In genomic region chr3:170690133-170690981, GRCh38 we compare ENCODE assay signal across 1 cellular context.
A peak's percentile ranks its signal among the peaks of the same experiment; 100 is the strongest.
TF ChIP-seq lines count a peak whose summit lies in the region.

No MANE protein-coding gene starts in this region.

TF ChIP-seq in K562, 482 proteins besides CTCF, POLR2A, EP300 and RAD21 (continued from another document and continues in another):
- 0 out of 2 replicates have a peak, but pooled peaks have one; percentile 37 for TF ChIP-seq RREB1 (CRISPR knock-in tag; IDR thresholded peaks at IDR 0.05)
- peak; percentile 65 for TF ChIP-seq MYC (IDR thresholded peaks at IDR 0.05; ENCODE audit: low read depth, low read length)
- TF ChIP-seq MYC (CRISPR knock-in tag; IDR thresholded peaks at IDR 0.05; ENCODE audit: borderline replicate concordance, low read depth): no peak
- TF ChIP-seq CHAMP1 (IDR thresholded peaks at IDR 0.05): 0 out of 2 replicates have a peak, but pooled peaks have one; percentile 54
- 0 out of 2 replicates have a peak, but pooled peaks have one; percentile 19 for TF ChIP-seq EHMT2 (IDR thresholded peaks at IDR 0.05)
- TF ChIP-seq JUNB (CRISPR knock-in tag; conservative IDR thresholded peaks at IDR 0.05): no peak
- no peak for TF ChIP-seq TFAM (CRISPR knock-in tag; conservative IDR thresholded peaks at IDR 0.05)
- TF ChIP-seq E2F6 (IDR thresholded peaks at IDR 0.05; ENCODE audit: borderline replicate concordance in 1 of 2, extremely low read depth in 1 of 2, insufficient read depth in 1 of 2, insufficient read length in 1 of 2, low read depth in 1 of 2, low read length in 1 of 2, poor library complexity in 1 of 2, severe bottlenecking in 1 of 2): no peak
- no peak for TF ChIP-seq POLR2G (IDR thresholded peaks at IDR 0.05; ENCODE audit: low read depth, low read length)
- 0 out of 2 replicates have a peak, but pooled peaks have one; percentile 36 for TF ChIP-seq TOE1 (IDR thresholded peaks at IDR 0.05; ENCODE audit: borderline replicate concordance)
- TF ChIP-seq TOE1 (CRISPR knock-in tag; IDR thresholded peaks at IDR 0.05; ENCODE audit: borderline replicate concordance, low read depth): no peak
- peak; percentile 59 for TF ChIP-seq GABPB1 (CRISPR knock-in tag; IDR thresholded peaks at IDR 0.05)
- TF ChIP-seq ARID2 (IDR thresholded peaks at IDR 0.05): 0 out of 2 replicates have a peak, but pooled peaks have one; percentile 60
- TF ChIP-seq MAZ (CRISPR knock-in tag; conservative IDR thresholded peaks at IDR 0.05 in 1 of 2, IDR thresholded peaks at IDR 0.05 in 1 of 2): peak; percentile 23 to 47; a peak in 1 of 4 replicates
- no peak for TF ChIP-seq IFI16 (CRISPR knock-in tag; IDR thresholded peaks at IDR 0.05)
- TF ChIP-seq ZNF589 (CRISPR knock-in tag; IDR thresholded peaks at IDR 0.05; ENCODE audit: low read depth): 0 out of 2 replicates have a peak, but pooled peaks have one; percentile 47
- no peak for TF ChIP-seq ZNF311 (CRISPR knock-in tag; IDR thresholded peaks at IDR 0.05)
- TF ChIP-seq FUS (optimal IDR thresholded peaks at IDR 0.05; ENCODE audit: low read depth, low read length): no peak
- peak; percentile 63 for TF ChIP-seq SMAD4 (CRISPR knock-in tag; conservative IDR thresholded peaks at IDR 0.05)
- TF ChIP-seq ZNF740 (CRISPR knock-in tag; IDR thresholded peaks at IDR 0.05): no peak
- TF ChIP-seq ZNF740 (tag; IDR thresholded peaks at IDR 0.05): no peak
- no peak for TF ChIP-seq ATF4 (CRISPR knock-in tag; IDR thresholded peaks at IDR 0.05)
- peak; percentile 59; the same call in 1 of the 2 replicates for TF ChIP-seq GABPA (tag; conservative IDR thresholded peaks at IDR 0.05; ENCODE audit: low read depth)
- TF ChIP-seq FOSL1 (tag; conservative IDR thresholded peaks at IDR 0.05): 0 out of 2 replicates have a peak, but pooled peaks have one; percentile 17
- TF ChIP-seq CXXC5 (CRISPR knock-in tag; IDR thresholded peaks at IDR 0.05): peak; percentile 61; the same call in 1 of the 2 replicates
- TF ChIP-seq SPI1 (IDR thresholded peaks at IDR 0.05; ENCODE audit: borderline replicate concordance, low read depth, low read length): 0 out of 2 replicates have a peak, but pooled peaks have one; percentile 51
- peak; percentile 52 for TF ChIP-seq CC2D1A (IDR thresholded peaks at IDR 0.05)
- peak; percentile 59 for TF ChIP-seq HMGN3 (IDR thresholded peaks at IDR 0.05; ENCODE audit: borderline replicate concordance, extremely low read depth, insufficient read length, low read depth, low read length)
- TF ChIP-seq BRD9 (IDR thresholded peaks at IDR 0.05; ENCODE audit: low read depth, partially characterized antibody): peak; percentile 77
- no peak for TF ChIP-seq PCBP1 (IDR thresholded peaks at IDR 0.05; ENCODE audit: low read depth, low read length, poor library complexity, severe bottlenecking)
- peak; percentile 73 for TF ChIP-seq CTCFL (IDR thresholded peaks at IDR 0.05; ENCODE audit: borderline replicate concordance, insufficient read depth, low read depth, low read length, poor library complexity, severe bottlenecking)
- TF ChIP-seq TARDBP (IDR thresholded peaks at IDR 0.05): no peak
- TF ChIP-seq MITF (IDR thresholded peaks at IDR 0.05): no peak
- no peak for TF ChIP-seq THAP7 (CRISPR knock-in tag; IDR thresholded peaks at IDR 0.05)
- 0 out of 2 replicates have a peak, but pooled peaks have one; percentile 49 for TF ChIP-seq ZHX1 (conservative IDR thresholded peaks at IDR 0.05; ENCODE audit: low read length)
- 0 out of 2 replicates have a peak, but pooled peaks have one; percentile 40 for TF ChIP-seq JUND (IDR thresholded peaks at IDR 0.05; ENCODE audit: borderline replicate concordance, low read depth, low read length)
- peak; percentile 43; the same call in 1 of the 3 replicates for TF ChIP-seq JUND (tag; IDR thresholded peaks at IDR 0.05; ENCODE audit: borderline replicate concordance, low read depth, low read length)
- peak; percentile 68 for TF ChIP-seq ELF1 (tag; IDR thresholded peaks at IDR 0.05)
- 0 out of 2 replicates have a peak, but pooled peaks have one; percentile 17 for TF ChIP-seq RB1 (IDR thresholded peaks at IDR 0.05; ENCODE audit: low read depth)
- peak in 1 of 2 experiments; percentile 55; a peak in 1 of 4 replicates for TF ChIP-seq RCOR1 (IDR thresholded peaks at IDR 0.05; ENCODE audit: borderline replicate concordance in 1 of 2, low read depth in 2 of 2, low read length in 2 of 2)
- no peak for TF ChIP-seq NFE2L1 (tag; IDR thresholded peaks at IDR 0.05; ENCODE audit: borderline replicate concordance, low read depth)
- 0 out of 2 replicates have a peak, but pooled peaks have one; percentile 9 for TF ChIP-seq ZNF384 (IDR thresholded peaks at IDR 0.05; ENCODE audit: low read depth, low read length)
- peak; percentile 83 for TF ChIP-seq ETV1 (tag; conservative IDR thresholded peaks at IDR 0.05; ENCODE audit: low read depth)
- no peak for TF ChIP-seq SIN3A (IDR thresholded peaks at IDR 0.05; ENCODE audit: borderline replicate concordance in 2 of 2, control insufficient read depth in 1 of 2, low read depth in 2 of 2, low read length in 2 of 2)
